In genomic region chr6:135182993-135183531, GRCh38 we compare ENCODE assay signal across 8 cellular contexts. TPM values are rescaled to one million over a fixed set of nuclear protein-coding genes. Genes with fewer than 3 reads are reported as not detected.
DNase-seq lines count a peak whose midpoint lies in the region; ATAC-seq, FAIRE-seq and TF ChIP-seq lines count a peak whose summit lies in the region.

No MANE protein-coding gene starts in this region.

- peak; percentile 37 for ATAC-seq in effector memory CD8-positive, alpha-beta T cell (replicated peaks)
- no peak for ATAC-seq in HG02970 (IDR thresholded peaks at IDR 0.05; ENCODE audit: low FRiP score, unreplicated experiment)

- WGBS in thymus, result under 1% methylated on average over 33 of the region's 33 CpGs

- no peak overlapping the region for H3K27ac Mint-ChIP-seq in HFFc6
- peak overlapping the region; percentile 89 for H3K27ac Mint-ChIP-seq in activated CD4-positive, alpha-beta T cell treated with anti-CD3 and anti-CD28 coated beads, Interleukin-2, amount 10 ng/mL, durations not matched to agents 24 days and 14 days
- no peak overlapping the region for H3K27ac Mint-ChIP-seq in effector memory CD8-positive, alpha-beta T cell
- no peak overlapping the region for H3K27ac Mint-ChIP-seq in nephron

- H3K4me1 Mint-ChIP-seq in HFFc6 (ENCODE audit: low read depth) (peaks cover 29% of the 10 kb centered on the region), nephron (peaks cover 19% of the 10 kb centered on the region)
- H3K4me1 Mint-ChIP-seq in activated CD4-positive, alpha-beta T cell treated with anti-CD3 and anti-CD28 coated beads, Interleukin-2, amount 10 ng/mL, durations not matched to agents 24 days and 14 days, result peaks cover 32% of the 10 kb centered on the region
- H3K4me1 Mint-ChIP-seq in effector memory CD8-positive, alpha-beta T cell (ENCODE audit: low read depth in 2 of 2), result peaks cover 18 to 26% of the 10 kb centered on the region in 2 donors

- H3K9me3 ChIP-seq in thymus (ENCODE audit: control insufficient read depth), result no peaks in the 10 kb centered on the region

- H3K36me3 ChIP-seq in thymus (ENCODE audit: control insufficient read depth, insufficient read depth), result peaks cover 6% of the 10 kb centered on the region

- H3K4me1 ChIP-seq in thymus (ENCODE audit: control insufficient read depth, insufficient read depth, low read length), result peaks cover 16% of the 10 kb centered on the region

- peak overlapping the region; percentile 97 for H3K4me3 ChIP-seq in NB4 (ENCODE audit: low read depth, low read length)
- H3K4me3 ChIP-seq in thymus (ENCODE audit: low read length), result peak overlapping the region; percentile 88

- peak overlapping the region; percentile 95 for H3K27ac ChIP-seq in thymus (ENCODE audit: low read depth)

- peak; percentile 57 for DNase-seq in GM12892 (ENCODE audit: insufficient read length)
- no peak for DNase-seq in HFFc6
- DNase-seq in NB4 (ENCODE audit: low read depth), result peak; percentile 88
- peak; percentile 91 for DNase-seq in activated CD4-positive, alpha-beta T cell treated with anti-CD3 and anti-CD28 coated beads, Interleukin-2, amount 10 ng/mL, durations not matched to agents 24 days and 14 days
- DNase-seq in effector memory CD8-positive, alpha-beta T cell, result peak in 2 of 3 experiments; percentile 25 to 34

- H3K36me3 Mint-ChIP-seq in HFFc6 (ENCODE audit: low read depth) (no peaks in the 10 kb centered on the region), nephron (ENCODE audit: low read depth) (peaks cover 4% of the 10 kb centered on the region)
- peaks cover 31% of the 10 kb centered on the region for H3K36me3 Mint-ChIP-seq in activated CD4-positive, alpha-beta T cell treated with anti-CD3 and anti-CD28 coated beads, Interleukin-2, amount 10 ng/mL, durations not matched to agents 24 days and 14 days (ENCODE audit: low read depth)
- H3K36me3 Mint-ChIP-seq in effector memory CD8-positive, alpha-beta T cell (ENCODE audit: insufficient read depth), result peaks cover 11% of the 10 kb centered on the region

- H3K27me3 ChIP-seq in thymus (ENCODE audit: control insufficient read depth, insufficient read depth), result no peaks in the 10 kb centered on the region

- intact Hi-C loops in activated CD4-positive, alpha-beta T cell treated with anti-CD3 and anti-CD28 coated beads, Interleukin-2, amount 10 ng/mL, durations not matched to agents 24 days and 14 days (cut with micrococcal nuclease), result loop anchor here (1.0 to 5.0 kb wide), 10 partner anchors 13 to 1104 kb away; partner anchors contain the start of gene BCLAF1

- peak overlapping the region; percentile 88 for H3K4me3 Mint-ChIP-seq in HFFc6
- peak overlapping the region; percentile 92 for H3K4me3 Mint-ChIP-seq in activated CD4-positive, alpha-beta T cell treated with anti-CD3 and anti-CD28 coated beads, Interleukin-2, amount 10 ng/mL, durations not matched to agents 24 days and 14 days
- H3K4me3 Mint-ChIP-seq in effector memory CD8-positive, alpha-beta T cell, result peak overlapping the region; percentile 90
- peak overlapping the region; percentile 81 to 82 (median 81) for H3K4me3 Mint-ChIP-seq in nephron

- TF ChIP-seq CTCF in HFFc6 (IDR thresholded peaks at IDR 0.05) (no peak), NB4 (IDR thresholded peaks at IDR 0.05; ENCODE audit: low read depth, low read length) (no peak), nephron (IDR thresholded peaks at IDR 0.05; ENCODE audit: unreplicated experiment in 3 of 3) (no peak)

- H3K9me3 Mint-ChIP-seq in HFFc6 (no peaks in the 10 kb centered on the region), nephron (no peaks in the 10 kb centered on the region)
- H3K9me3 Mint-ChIP-seq in activated CD4-positive, alpha-beta T cell treated with anti-CD3 and anti-CD28 coated beads, Interleukin-2, amount 10 ng/mL, durations not matched to agents 24 days and 14 days, result no peaks in the 10 kb centered on the region
- no peaks in the 10 kb centered on the region for H3K9me3 Mint-ChIP-seq in effector memory CD8-positive, alpha-beta T cell

- H3K27me3 Mint-ChIP-seq in HFFc6 (ENCODE audit: insufficient read depth) (peaks cover 12% of the 10 kb centered on the region), nephron (ENCODE audit: low read depth) (peaks cover 64% of the 10 kb centered on the region)
- no peaks in the 10 kb centered on the region for H3K27me3 Mint-ChIP-seq in activated CD4-positive, alpha-beta T cell treated with anti-CD3 and anti-CD28 coated beads, Interleukin-2, amount 10 ng/mL, durations not matched to agents 24 days and 14 days
- no peaks in the 10 kb centered on the region for H3K27me3 Mint-ChIP-seq in effector memory CD8-positive, alpha-beta T cell

- no peak for FAIRE-seq in GM12892 (lab: Jason Lieb, UNC)

- TF ChIP-seq POLR2A in GM12892 (IDR thresholded peaks at IDR 0.05; ENCODE audit: low read depth, low read length) (peak; percentile 65; the same call in 1 of the 2 replicates), NB4 (IDR thresholded peaks at IDR 0.05; ENCODE audit: extremely low read depth, insufficient read length) (peak; percentile 34)

RNA-seq across cellular contexts. Expression of gene MYB, which starts 2.0 kb away (rescaled TPM):
- 34.5 TPM for polyA plus RNA-seq in GM12892 (2012; ENCODE audit: missing spikeins)
- total RNA-seq in HFFc6 (2021; fragmentation: NEBNext Ultra II Directional; extraction: Animal tissue kit (Norgen Biotek cat#: 25700)), result under 1 TPM; 0.17 to 0.35 (median 0.19) TPM
- total RNA-seq in activated CD4-positive, alpha-beta T cell treated with anti-CD3 and anti-CD28 coated beads, Interleukin-2, amount 10 ng/mL, durations not matched to agents 24 days and 14 days, result 44.1 and 44.2 TPM in 2 replicates
- 42.1 TPM for polyA plus RNA-seq in thymus

Comparison
In these comparisons a context has a peak if more than half of its experiments do, and no peak if none do; other contexts are left out.
1. RNA of gene MYB, which starts 2.0 kb away (total RNA-seq): 44.1 to 44.2 TPM in activated CD4-positive, alpha-beta T cell treated with anti-CD3 and anti-CD28 coated beads, Interleukin-2, amount 10 ng/mL, durations not matched to agents 24 days and 14 days; 0.17 to 0.35 TPM in HFFc6; every median in the first group is over 10 times any median in the second.
2. Peak in every context shown above with its lines, with median percentiles within 50 percentile points of each other: H3K4me3 Mint-ChIP-seq.